22 cellular contexts compared by ENCODE assay signal in genomic region chr1:108880850-108881249, GRCh38. TPM values are rescaled to one million over a fixed set of nuclear protein-coding genes. Genes with fewer than 3 reads are reported as not detected.
DNase-seq lines count a peak whose midpoint lies in the region; ATAC-seq and TF ChIP-seq lines count a peak whose summit lies in the region.
"Had no signal": no experiment of that assay in that cellular context is flagged by ENCODE, and none has a peak within 500 bp of the region (broad histone marks: within the 10 kb centered on the region; RNA-seq: fewer than 3 reads in every experiment).

No MANE protein-coding gene starts in this region.

- H3K36me3 ChIP-seq in breast epithelium (no peaks in the 10 kb centered on the region), stomach (no peaks in the 10 kb centered on the region)
- H3K36me3 ChIP-seq: ovary, tibial artery had no signal

- peak overlapping the region; percentile 96 for H3K27ac Mint-ChIP-seq in MCF 10A (ENCODE audit: low read depth, unreplicated experiment)
- H3K27ac Mint-ChIP-seq: CD8-positive, alpha-beta T cell had no signal

- no peak for TF ChIP-seq EP300 in stomach (IDR thresholded peaks at IDR 0.05)

- no peak overlapping the region for H3K27ac ChIP-seq in breast epithelium
- no peak overlapping the region for H3K27ac ChIP-seq in stomach
- H3K27ac ChIP-seq: ovary, tibial artery had no signal

- TF ChIP-seq POLR2A in breast epithelium (IDR thresholded peaks at IDR 0.05) (no peak), stomach (IDR thresholded peaks at IDR 0.05) (no peak)

- DNase-seq in MCF 10A (ENCODE audit: unreplicated experiment) (peak; percentile 46), breast epithelium (ENCODE audit: low spot score in 2 of 2) (no peak), fibroblast of peridontal ligament (ENCODE audit: extremely low read depth) (peak; percentile 18), glomerular visceral epithelial cell (ENCODE audit: extremely low spot score) (no peak), posterior cingulate gyrus (no peak), stomach (no peak)
- DNase-seq: activated CD4-positive, alpha-beta T cell treated with anti-CD3 and anti-CD28 coated beads for 1 hour; activated gamma-delta T cell treated with Interleukin-2 at 50 U/mL for 16 hours; aorta; CD8-positive, alpha-beta T cell; cortex of kidney; DND-41; MM.1S; NCI-H1694 treated with DMSO at 0.1 percent for 48 hours; NCI-H345; ovary; SHP77 treated with DMSO at 0.1 percent for 48 hours; stimulated activated CD4-positive, alpha-beta T cell treated with anti-CD3 and anti-CD28 coated beads, Interleukin-4, amount 100 ng/mL, for 4 hours; T-helper 2 cell; tibial artery had no signal

- H3K27me3 ChIP-seq in breast epithelium = no peaks in the 10 kb centered on the region
- no peaks in the 10 kb centered on the region for H3K27me3 ChIP-seq in stomach
- H3K27me3 ChIP-seq: tibial artery had no signal

- BruUV-seq in MCF 10A (replicated peaks; lab: Mats Ljungman, UMichigan) = no TSS peak

- peaks cover 18% of the 10 kb centered on the region for H3K36me3 Mint-ChIP-seq in MCF 10A (ENCODE audit: insufficient read depth, unreplicated experiment)
- H3K36me3 Mint-ChIP-seq: CD8-positive, alpha-beta T cell had no signal

- H3K4me3 Mint-ChIP-seq in MCF 10A (ENCODE audit: unreplicated experiment) = peak overlapping the region; percentile 96
- H3K4me3 Mint-ChIP-seq: CD8-positive, alpha-beta T cell had no signal

- peaks cover 44% of the 10 kb centered on the region for H3K4me1 Mint-ChIP-seq in MCF 10A (ENCODE audit: insufficient read depth, unreplicated experiment)

- POLR2A ChIA-PET in MCF 10A (lab: Yijun Ruan, JAX) = interaction anchor here (0.6 to 8.2 kb wide), 8 partner anchors 9 to 134 kb away, joined by 3 to 276 read pairs (median 6); partner anchors contain the start of gene STXBP3

- WGBS in stomach, 5 donors = 73 to 86% (median 77%) methylated on average over 3 of the region's 3 CpGs

- TF ChIP-seq CTCF in MCF 10A (IDR thresholded peaks at IDR 0.05; ENCODE audit: unreplicated experiment) (no peak), breast epithelium (IDR thresholded peaks at IDR 0.05) (no peak), stomach (IDR thresholded peaks at IDR 0.05) (no peak)

- no peak overlapping the region for H3K4me3 ChIP-seq in breast epithelium
- H3K4me3 ChIP-seq in stomach = no peak overlapping the region
- H3K4me3 ChIP-seq: ovary, tibial artery had no signal

- H3K9me3 Mint-ChIP-seq in MCF 10A (ENCODE audit: unreplicated experiment) = no peaks in the 10 kb centered on the region
- H3K9me3 Mint-ChIP-seq: CD8-positive, alpha-beta T cell had no signal

- ATAC-seq in SK-N-SH treated with all-trans-retinoic acid at 6 μM for 48 hours (no peak; the same call in 2 of the 3 replicates), GM18861 (IDR thresholded peaks at IDR 0.05; ENCODE audit: unreplicated experiment) (no peak)
- ATAC-seq: CD8-positive, alpha-beta T cell had no signal

- intact Hi-C loops in MCF 10A (cut with micrococcal nuclease) = no loop called here
- intact Hi-C loops in breast epithelium (cut with DNase I; ENCODE audit: low total_unique reads) = no loop called here
- intact Hi-C loops in posterior cingulate gyrus (cut with DNase I) = loop anchor here (5.0 to 10.0 kb wide), 2 partner anchors 184 to 366 kb away; no protein-coding TSS in a partner anchor
- intact Hi-C loops in stomach (cut with DNase I; ENCODE audit: low total_unique reads) = no loop called here

- CTCF ChIA-PET in MCF 10A (lab: Yijun Ruan, JAX) = interaction anchor here (0.6 to 5.5 kb wide), 4 partner anchors 11 to 52 kb away, joined by 3 to 65 read pairs (median 4); no protein-coding TSS in a partner anchor

- H3K9me3 ChIP-seq in breast epithelium (no peaks in the 10 kb centered on the region), stomach (no peaks in the 10 kb centered on the region)
- H3K9me3 ChIP-seq: ovary, tibial artery had no signal

- H3K4me1 ChIP-seq in breast epithelium (no peaks in the 10 kb centered on the region), stomach (peaks cover 0 to 18% (median 17%) of the 10 kb centered on the region in 4 donors)

- H3K27me3 Mint-ChIP-seq in MCF 10A (ENCODE audit: insufficient read depth, unreplicated experiment) = no peaks in the 10 kb centered on the region

TF ChIP-seq in SK-N-SH treated with all-trans-retinoic acid at 6 μM for 48 hours, 23 proteins besides CTCF, POLR2A, EP300 and RAD21:
- TF ChIP-seq TSHZ2 (CRISPR knock-in tag; IDR thresholded peaks at IDR 0.05) = peak; percentile 51; the same call in 1 of the 2 replicates
- peak; percentile 27; the same call in 1 of the 2 replicates for TF ChIP-seq ZFP3 (CRISPR knock-in tag; IDR thresholded peaks at IDR 0.05)
- peak; percentile 32; the same call in 1 of the 2 replicates for TF ChIP-seq ISL1 (CRISPR knock-in tag; IDR thresholded peaks at IDR 0.05)
- TF ChIP-seq ESRRG (CRISPR knock-in tag; IDR thresholded peaks at IDR 0.05) = no peak
- TF ChIP-seq CSDC2 (CRISPR knock-in tag; IDR thresholded peaks at IDR 0.05) = no peak

RNA-seq across cellular contexts. Expression of gene GPSM2, which starts 4.1 kb away (rescaled TPM):
- total RNA-seq in MCF 10A (2022) (61.2 and 88.7 TPM in 2 replicates), breast epithelium (10 to 100 TPM; 11.5 to 25.9 (median 18.1) TPM), stomach (10 to 100 TPM in 4 of 5 donors, 1 to 10 TPM in 1; 1.8 to 84.9 (median 21.4) TPM)
- polyA plus RNA-seq in stomach = 10 to 100 TPM in 1 of 3 donors, 1 to 10 TPM in 2; 4.2 to 15.0 (median 6.6) TPM

RNA-seq across cellular contexts. Expression of gene AKNAD1, which starts 24.0 kb away (rescaled TPM):
- total RNA-seq in MCF 10A (2022) (6.1 and 7.2 TPM in 2 replicates), breast epithelium (1 to 10 TPM; 2.3 to 4.1 (median 2.9) TPM), stomach (1 to 10 TPM in 1 of 5 donors, not detected in 4; 2.0 TPM)
- polyA plus RNA-seq in stomach = under 1 TPM in 2 of 3 donors, not detected in 1; 0.28 to 0.37 TPM
- total RNA-seq: CD8-positive, alpha-beta T cell; ovary had no signal
- polyA plus RNA-seq: aorta had no signal

Comparison
In these comparisons a context has a peak if more than half of its experiments do, and no peak if none do; other contexts are left out.
1. DNase-seq: peak in MCF 10A (single experiment) and fibroblast of peridontal ligament (single experiment); none in breast epithelium (0 of 2), glomerular visceral epithelial cell (single experiment), posterior cingulate gyrus (0 of 10) and stomach (single experiment).